ENCODE assay signal across 24 cellular contexts in genomic region chrX:96705905-96706304, GRCh38. TPM values are rescaled to one million over a fixed set of nuclear protein-coding genes. Genes with fewer than 3 reads are reported as not detected.
DNase-seq lines count a peak whose midpoint lies in the region; ATAC-seq and TF ChIP-seq lines count a peak whose summit lies in the region.
"Had no signal": no experiment of that assay in that cellular context is flagged by ENCODE, and none has a peak within 500 bp of the region (broad histone marks: within the 10 kb centered on the region; RNA-seq: fewer than 3 reads in every experiment).

No MANE protein-coding gene starts in this region.

- CTCF ChIA-PET in PC-3 (lab: Charles Lee), result no interaction called here

- peaks cover 5% of the 10 kb centered on the region for H3K4me1 ChIP-seq in PC-3 (ENCODE audit: insufficient read depth, low read length)
- H3K4me1 ChIP-seq in prostate gland (replicated peaks), result no peaks in the 10 kb centered on the region
- no peaks in the 10 kb centered on the region for H3K4me1 ChIP-seq in body of pancreas
- peaks cover 13% of the 10 kb centered on the region for H3K4me1 ChIP-seq in vagina
- H3K4me1 ChIP-seq: BE2C had no signal

- no peak overlapping the region for H3K4me2 ChIP-seq in PC-3 (ENCODE audit: low read length)
- H3K4me2 ChIP-seq: BLaER1 had no signal

- no TSS peak for BruUV-seq in PC-3 (replicated peaks; lab: Mats Ljungman, UMichigan)

- H3K4me1 Mint-ChIP-seq in nephron, result peaks cover 49% of the 10 kb centered on the region

- no peak overlapping the region for H2AFZ ChIP-seq in PC-3 (ENCODE audit: low read length)

- no peak for TF ChIP-seq CTCF in PC-3 (conservative IDR thresholded peaks at IDR 0.05; ENCODE audit: low read depth, low read length)
- TF ChIP-seq CTCF in nephron (IDR thresholded peaks at IDR 0.05; ENCODE audit: unreplicated experiment in 3 of 3), result no peak
- TF ChIP-seq CTCF in prostate gland (IDR thresholded peaks at IDR 0.05), result no peak
- no peak for TF ChIP-seq CTCF in body of pancreas (IDR thresholded peaks at IDR 0.05)
- TF ChIP-seq CTCF in vagina (IDR thresholded peaks at IDR 0.05), result no peak

- intact Hi-C loops in PC-3 (cut with micrococcal nuclease) (no loop called here), prostate gland (cut with DNase I) (no loop called here), body of pancreas (cut with DNase I) (no loop called here), vagina (cut with DNase I) (no loop called here)

- peaks cover 3% of the 10 kb centered on the region for H3K36me3 Mint-ChIP-seq in nephron (ENCODE audit: low read depth)
- H3K36me3 Mint-ChIP-seq: CD4-positive, alpha-beta memory T cell had no signal

- no peaks in the 10 kb centered on the region for H3K9me2 ChIP-seq in PC-3 (replicated peaks; ENCODE audit: low read length)

- peak; percentile 70 for ATAC-seq in PC-3
- no peak for ATAC-seq in body of pancreas
- ATAC-seq: GM12878 had no signal

- TF ChIP-seq POLR2A in prostate gland (IDR thresholded peaks at IDR 0.05), result no peak
- no peak for TF ChIP-seq POLR2A in body of pancreas (IDR thresholded peaks at IDR 0.05)
- TF ChIP-seq POLR2A in vagina (IDR thresholded peaks at IDR 0.05), result no peak

- H3K9me3 Mint-ChIP-seq in nephron, result peaks cover 2% of the 10 kb centered on the region
- H3K9me3 Mint-ChIP-seq: CD4-positive, alpha-beta memory T cell; CD8-positive, alpha-beta memory T cell had no signal

- H3K4me3 ChIP-seq in PC-3 (ENCODE audit: low read length) (no peak overlapping the region), prostate gland (no peak overlapping the region), body of pancreas (no peak overlapping the region), vagina (no peak overlapping the region)
- H3K4me3 ChIP-seq: BLaER1, GM12878 had no signal

- H3K27ac ChIP-seq in PC-3 (ENCODE audit: low read length) (no peak overlapping the region), prostate gland (no peak overlapping the region), body of pancreas (no peak overlapping the region), vagina (no peak overlapping the region)
- H3K27ac ChIP-seq: BLaER1 had no signal

- no peaks in the 10 kb centered on the region for H3K27me3 Mint-ChIP-seq in nephron (ENCODE audit: low read depth)
- H3K27me3 Mint-ChIP-seq: CD4-positive, alpha-beta memory T cell; CD4-positive, CD25-positive, alpha-beta regulatory T cell; CD8-positive, alpha-beta memory T cell had no signal

- no peaks in the 10 kb centered on the region for H3K36me3 ChIP-seq in PC-3 (ENCODE audit: low read depth, low read length)
- no peaks in the 10 kb centered on the region for H3K36me3 ChIP-seq in prostate gland
- no peaks in the 10 kb centered on the region for H3K36me3 ChIP-seq in body of pancreas (replicated peaks in 1 of 2; ENCODE audit: insufficient read depth in 1 of 2, low read depth in 2 of 2)
- no peaks in the 10 kb centered on the region for H3K36me3 ChIP-seq in vagina
- H3K36me3 ChIP-seq: BE2C, BLaER1 had no signal

- no peak overlapping the region for H3K9ac ChIP-seq in PC-3 (ENCODE audit: low read length)
- H3K9ac ChIP-seq: BLaER1 had no signal

- H3K79me2 ChIP-seq in PC-3 (ENCODE audit: low read length), result 0 out of 2 replicates have a peak, but pooled peaks cover 8% of the 10 kb centered on the region

- H3K27me3 ChIP-seq in PC-3 (ENCODE audit: low read length) (no peaks in the 10 kb centered on the region), prostate gland (replicated peaks; ENCODE audit: insufficient read depth) (no peaks in the 10 kb centered on the region), body of pancreas (no peaks in the 10 kb centered on the region), vagina (no peaks in the 10 kb centered on the region)
- H3K27me3 ChIP-seq: BE2C had no signal

- H3K4me3 Mint-ChIP-seq in nephron, result peak overlapping the region in 1 of 3 experiments; percentile 5
- H3K4me3 Mint-ChIP-seq: CD14-positive monocyte; CD4-positive, alpha-beta memory T cell; CD4-positive, CD25-positive, alpha-beta regulatory T cell; CD8-positive, alpha-beta memory T cell had no signal

- H3K9me3 ChIP-seq in PC-3 (ENCODE audit: low read length), result no peaks in the 10 kb centered on the region
- H3K9me3 ChIP-seq in prostate gland, result no peaks in the 10 kb centered on the region
- H3K9me3 ChIP-seq in body of pancreas, result no peaks in the 10 kb centered on the region
- no peaks in the 10 kb centered on the region for H3K9me3 ChIP-seq in vagina
- H3K9me3 ChIP-seq: BE2C, BLaER1 had no signal

- H3K27ac Mint-ChIP-seq in nephron, result peak overlapping the region in 2 of 3 experiments; percentile 63 to 66
- H3K27ac Mint-ChIP-seq: CD4-positive, alpha-beta memory T cell; CD4-positive, CD25-positive, alpha-beta regulatory T cell had no signal

- H3F3A ChIP-seq in PC-3 (ENCODE audit: low read length, unreplicated experiment), result no peaks in the 10 kb centered on the region

- DNase-seq in PC-3 (peak; percentile 25), prostate gland (ENCODE audit: low spot score) (peak; percentile 3), NCI-H2196 treated with DMSO at 0.1 percent for 48 hours (lab: John Stamatoyannopoulos, UW; ENCODE audit: unreplicated experiment) (no peak), body of pancreas (no peak), vagina (ENCODE audit: extremely low spot score in 2 of 2) (no peak)
- DNase-seq: 8988T; ACHN; BE2C; C1 segment of cervical spinal cord; CD4-positive, alpha-beta memory T cell; CD4-positive, CD25-positive, alpha-beta regulatory T cell; CD8-positive, alpha-beta memory T cell; COR-L47; DMS 273 treated with DMSO at 0.1 percent for 48 hours; DMS153; DMS53; DMS79; DND-41; EL; GDM1 had no signal

- no peaks in the 10 kb centered on the region for H4K20me1 ChIP-seq in PC-3 (ENCODE audit: low read length)

- POLR2A ChIA-PET in PC-3 (lab: Charles Lee; ENCODE audit: unreplicated experiment), result no interaction called here

RNA-seq across cellular contexts. Expression of gene DIAPH2, which starts 21.3 kb away (rescaled TPM):
- total RNA-seq in PC-3 (2014; rRNA removed) (15.1 and 19.6 TPM in 2 replicates), prostate gland (10 to 100 TPM in 1 of 2 donors, 1 to 10 TPM in 1; 8.1 to 44.8 TPM), body of pancreas (10 to 100 TPM; 15.2 to 23.3 TPM), vagina (38.8 TPM)

Comparison
In these comparisons a context has a peak if more than half of its experiments do, and no peak if none do; other contexts are left out.
1. DNase-seq: peak in PC-3 (single experiment) and prostate gland (single experiment); none in NCI-H2196 treated with DMSO at 0.1 percent for 48 hours (single experiment), body of pancreas (0 of 4) and vagina (0 of 2).